Comparison of ENCODE assay signal across 16 cellular contexts in the genomic region with DNA sequence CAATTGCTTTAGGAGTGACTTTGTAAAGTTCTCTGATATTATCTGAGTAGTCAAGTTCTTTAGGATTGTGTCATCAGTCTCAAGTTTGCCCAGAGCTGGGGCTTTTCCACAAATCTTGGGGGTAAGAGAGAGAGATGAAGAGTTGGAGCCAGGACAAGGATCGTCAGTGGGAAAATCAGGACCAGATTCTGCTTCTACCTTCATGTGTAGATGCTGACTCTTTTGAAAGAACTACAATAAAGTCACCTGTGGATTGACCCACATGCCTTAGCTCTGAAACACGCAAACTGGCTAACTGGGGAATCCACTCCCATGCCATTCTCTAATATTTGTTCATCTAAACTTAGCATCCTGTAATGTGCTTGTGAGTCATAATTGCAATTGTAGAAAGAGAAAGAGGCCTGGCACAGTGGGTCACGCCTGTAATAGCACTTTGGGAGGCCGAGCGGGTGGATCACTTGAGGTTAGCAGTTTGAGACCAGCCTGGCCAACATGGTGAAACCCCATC. TPM values are rescaled to one million over a fixed set of nuclear protein-coding genes. Genes with fewer than 3 reads are reported as not detected.
DNase-seq lines count a peak whose midpoint lies in the region; ATAC-seq and TF ChIP-seq lines count a peak whose summit lies in the region.
"Had no signal": no experiment of that assay in that cellular context is flagged by ENCODE, and none has a peak within 500 bp of the region (broad histone marks: within the 10 kb centered on the region; RNA-seq: fewer than 3 reads in every experiment).

No MANE protein-coding gene starts in this region.

- H3K4me3 ChIP-seq in adipocyte (ENCODE audit: low read length) (no peak overlapping the region), upper lobe of right lung (no peak overlapping the region), H7 (ENCODE audit: insufficient read depth, low read depth, low read length) (no peak overlapping the region)
- H3K4me3 ChIP-seq: dorsolateral prefrontal cortex, heart right ventricle had no signal

- no peak for TF ChIP-seq CTCF in upper lobe of right lung (IDR thresholded peaks at IDR 0.05)

- DNase-seq in activated CD4-positive, alpha-beta memory T cell treated with anti-CD3 and anti-CD28 coated beads for 36 hours, result no peak
- no peak for DNase-seq in activated CD4-positive, alpha-beta memory T cell treated with anti-CD3 and anti-CD28 coated beads, Interleukin-2, amount 10 ng/mL, durations not matched to agents 7 days and 5 days
- DNase-seq in adipocyte (ENCODE audit: low read depth) (peak; percentile 70), hepatic stellate cell (ENCODE audit: low spot score) (peak; percentile 20), upper lobe of right lung (no peak), H7 (no peak), activated gamma-delta T cell (lab: John Stamatoyannopoulos, UW) (no peak)
- DNase-seq: dorsolateral prefrontal cortex, heart right ventricle, NCI-H2081, retina, substantia nigra had no signal

- H3K27ac ChIP-seq in upper lobe of right lung, result no peak overlapping the region
- H3K27ac ChIP-seq: 22Rv1, dorsolateral prefrontal cortex, heart right ventricle had no signal

- H3K4me1 Mint-ChIP-seq in activated CD4-positive, alpha-beta memory T cell treated with anti-CD3 and anti-CD28 coated beads for 36 hours (ENCODE audit: low read depth), result peaks cover 23% of the 10 kb centered on the region
- H3K4me1 Mint-ChIP-seq in activated CD4-positive, alpha-beta memory T cell treated with anti-CD3 and anti-CD28 coated beads, Interleukin-2, amount 10 ng/mL, durations not matched to agents 7 days and 5 days, result peaks cover 26% of the 10 kb centered on the region

- H3K27me3 ChIP-seq in adipocyte (replicated peaks; ENCODE audit: control insufficient read depth, insufficient read depth, low read length), result no peaks in the 10 kb centered on the region
- H3K27me3 ChIP-seq in upper lobe of right lung, result no peaks in the 10 kb centered on the region
- H3K27me3 ChIP-seq in H7 (ENCODE audit: control insufficient read depth, insufficient read depth, low read length), result no peaks in the 10 kb centered on the region
- H3K27me3 ChIP-seq: dorsolateral prefrontal cortex, heart right ventricle had no signal

- POLR2A ChIA-PET in activated CD4-positive, alpha-beta memory T cell treated with anti-CD3 and anti-CD28 coated beads for 36 hours (lab: Charles Lee), result interaction anchor here (0.8 kb wide), 1 partner anchor 113 kb away, joined by 3 read pairs; a partner anchor contains a TSS
- POLR2A ChIA-PET in activated CD4-positive, alpha-beta memory T cell treated with anti-CD3 and anti-CD28 coated beads, Interleukin-2, amount 10 ng/mL, durations not matched to agents 7 days and 5 days (lab: Charles Lee), result interaction anchor here (1.0 to 2.1 kb wide), 5 partner anchors 11 to 20 kb away, joined by 3 to 12 read pairs (median 6); a partner anchor contains a TSS

- H3K9me3 Mint-ChIP-seq in activated CD4-positive, alpha-beta memory T cell treated with anti-CD3 and anti-CD28 coated beads for 36 hours, result no peaks in the 10 kb centered on the region
- no peaks in the 10 kb centered on the region for H3K9me3 Mint-ChIP-seq in activated CD4-positive, alpha-beta memory T cell treated with anti-CD3 and anti-CD28 coated beads, Interleukin-2, amount 10 ng/mL, durations not matched to agents 7 days and 5 days
- H3K9me3 Mint-ChIP-seq: activated naive CD4-positive, alpha-beta T cell treated with anti-CD3 and anti-CD28 coated beads, Interleukin-2, amount 50 U/mL, for 24 hours had no signal

- H3K36me3 ChIP-seq in adipocyte (ENCODE audit: control insufficient read depth, insufficient read depth, low read length, severe bottlenecking), result no peaks in the 10 kb centered on the region
- no peaks in the 10 kb centered on the region for H3K36me3 ChIP-seq in upper lobe of right lung
- no peaks in the 10 kb centered on the region for H3K36me3 ChIP-seq in H7 (replicated peaks; ENCODE audit: control insufficient read depth, insufficient read depth, low read length)

- H3K36me3 Mint-ChIP-seq in activated CD4-positive, alpha-beta memory T cell treated with anti-CD3 and anti-CD28 coated beads for 36 hours, result peaks cover 7% of the 10 kb centered on the region
- peaks cover 24% of the 10 kb centered on the region for H3K36me3 Mint-ChIP-seq in activated CD4-positive, alpha-beta memory T cell treated with anti-CD3 and anti-CD28 coated beads, Interleukin-2, amount 10 ng/mL, durations not matched to agents 7 days and 5 days (ENCODE audit: low read depth)

- H3K4me1 ChIP-seq in adipocyte (ENCODE audit: control insufficient read depth, insufficient read depth, low read length) (peaks cover 14% of the 10 kb centered on the region), upper lobe of right lung (peaks cover 7% of the 10 kb centered on the region)

- no peak overlapping the region for H3K4me3 Mint-ChIP-seq in activated CD4-positive, alpha-beta memory T cell treated with anti-CD3 and anti-CD28 coated beads for 36 hours
- no peak overlapping the region for H3K4me3 Mint-ChIP-seq in activated CD4-positive, alpha-beta memory T cell treated with anti-CD3 and anti-CD28 coated beads, Interleukin-2, amount 10 ng/mL, durations not matched to agents 7 days and 5 days
- H3K4me3 Mint-ChIP-seq: activated naive CD4-positive, alpha-beta T cell treated with anti-CD3 and anti-CD28 coated beads, Interleukin-2, amount 50 U/mL, for 24 hours had no signal

- no peak overlapping the region for H3K9ac ChIP-seq in adipocyte (ENCODE audit: low read length)

- CTCF ChIA-PET in activated CD4-positive, alpha-beta memory T cell treated with anti-CD3 and anti-CD28 coated beads for 36 hours (lab: Charles Lee), result interaction anchor here (0.7 kb wide), 1 partner anchor 11 kb away, joined by 3 read pairs; no protein-coding TSS in a partner anchor
- CTCF ChIA-PET in activated CD4-positive, alpha-beta memory T cell treated with anti-CD3 and anti-CD28 coated beads, Interleukin-2, amount 10 ng/mL, durations not matched to agents 7 days and 5 days (lab: Charles Lee), result no interaction called here

- peak overlapping the region; percentile 21 for H3K27ac Mint-ChIP-seq in activated CD4-positive, alpha-beta memory T cell treated with anti-CD3 and anti-CD28 coated beads for 36 hours
- H3K27ac Mint-ChIP-seq in activated CD4-positive, alpha-beta memory T cell treated with anti-CD3 and anti-CD28 coated beads, Interleukin-2, amount 10 ng/mL, durations not matched to agents 7 days and 5 days, result no peak overlapping the region
- H3K27ac Mint-ChIP-seq: activated naive CD4-positive, alpha-beta T cell treated with anti-CD3 and anti-CD28 coated beads, Interleukin-2, amount 50 U/mL, for 24 hours had no signal

- H3K9me3 ChIP-seq in adipocyte (ENCODE audit: control insufficient read depth, low read length) (no peaks in the 10 kb centered on the region), upper lobe of right lung (no peaks in the 10 kb centered on the region)
- H3K9me3 ChIP-seq: heart right ventricle had no signal

- H3K27me3 Mint-ChIP-seq in activated CD4-positive, alpha-beta memory T cell treated with anti-CD3 and anti-CD28 coated beads for 36 hours, result no peaks in the 10 kb centered on the region
- no peaks in the 10 kb centered on the region for H3K27me3 Mint-ChIP-seq in activated CD4-positive, alpha-beta memory T cell treated with anti-CD3 and anti-CD28 coated beads, Interleukin-2, amount 10 ng/mL, durations not matched to agents 7 days and 5 days
- H3K27me3 Mint-ChIP-seq: activated naive CD4-positive, alpha-beta T cell treated with anti-CD3 and anti-CD28 coated beads, Interleukin-2, amount 50 U/mL, for 24 hours had no signal

- intact Hi-C loops in activated CD4-positive, alpha-beta memory T cell treated with anti-CD3 and anti-CD28 coated beads for 36 hours (cut with micrococcal nuclease), result no loop called here
- intact Hi-C loops in upper lobe of right lung (cut with DNase I), result no loop called here

- ATAC-seq in upper lobe of right lung (peak; percentile 41), HG02970 (IDR thresholded peaks at IDR 0.05; ENCODE audit: low FRiP score, unreplicated experiment) (no peak)
- ATAC-seq: heart right ventricle had no signal

RNA-seq across cellular contexts. Expression of a gene that starts 15.6 kb away (rescaled TPM):
- 10 to 100 TPM; 12.0 to 12.1 TPM for total RNA-seq in activated CD4-positive, alpha-beta memory T cell treated with anti-CD3 and anti-CD28 coated beads for 36 hours
- total RNA-seq in activated CD4-positive, alpha-beta memory T cell treated with anti-CD3 and anti-CD28 coated beads, Interleukin-2, amount 10 ng/mL, durations not matched to agents 7 days and 5 days, result 10 to 100 TPM; 27.9 to 28.1 TPM
- total RNA-seq in upper lobe of right lung, result 21.0 TPM
- total RNA-seq in H7 (2014; rRNA removed; shearing (Covaris generic)), result 6.0 and 8.8 TPM in 2 replicates

RNA-seq across cellular contexts. Expression of a gene that starts 20.3 kb away (rescaled TPM):
- total RNA-seq in activated CD4-positive, alpha-beta memory T cell treated with anti-CD3 and anti-CD28 coated beads for 36 hours, result 10 to 100 TPM; 17.3 TPM
- 10 to 100 TPM; 33.7 to 34.9 TPM for total RNA-seq in activated CD4-positive, alpha-beta memory T cell treated with anti-CD3 and anti-CD28 coated beads, Interleukin-2, amount 10 ng/mL, durations not matched to agents 7 days and 5 days
- 17.8 TPM for total RNA-seq in upper lobe of right lung
- total RNA-seq in H7 (2014; rRNA removed; shearing (Covaris generic)), result 57.0 and 65.8 TPM in 2 replicates

RNA-seq across cellular contexts. Expression of a gene that starts 43.8 kb away (rescaled TPM):
- not detected for total RNA-seq in activated CD4-positive, alpha-beta memory T cell treated with anti-CD3 and anti-CD28 coated beads for 36 hours
- not detected for total RNA-seq in activated CD4-positive, alpha-beta memory T cell treated with anti-CD3 and anti-CD28 coated beads, Interleukin-2, amount 10 ng/mL, durations not matched to agents 7 days and 5 days
- 1.2 TPM for total RNA-seq in upper lobe of right lung
- 1.2 TPM in 2 replicates for total RNA-seq in H7 (2014; rRNA removed; shearing (Covaris generic))
- total RNA-seq: T-helper 1 cell treated with Interleukin-12 subunit alpha and Interleukin-12 subunit beta and Interleukin-4 antibody, amounts not matched to agents 30 ng/mL and 1 ng/mL, for 36 hours had no signal

Comparison
In these comparisons a context has a peak if more than half of its experiments do, and no peak if none do; other contexts are left out.
1. DNase-seq: peak in adipocyte (single experiment) and hepatic stellate cell (single experiment); none in activated CD4-positive, alpha-beta memory T cell treated with anti-CD3 and anti-CD28 coated beads for 36 hours (single experiment), activated CD4-positive, alpha-beta memory T cell treated with anti-CD3 and anti-CD28 coated beads, Interleukin-2, amount 10 ng/mL, durations not matched to agents 7 days and 5 days (single experiment), upper lobe of right lung (single experiment), H7 (single experiment) and activated gamma-delta T cell (single experiment).